In the genomic region with DNA sequence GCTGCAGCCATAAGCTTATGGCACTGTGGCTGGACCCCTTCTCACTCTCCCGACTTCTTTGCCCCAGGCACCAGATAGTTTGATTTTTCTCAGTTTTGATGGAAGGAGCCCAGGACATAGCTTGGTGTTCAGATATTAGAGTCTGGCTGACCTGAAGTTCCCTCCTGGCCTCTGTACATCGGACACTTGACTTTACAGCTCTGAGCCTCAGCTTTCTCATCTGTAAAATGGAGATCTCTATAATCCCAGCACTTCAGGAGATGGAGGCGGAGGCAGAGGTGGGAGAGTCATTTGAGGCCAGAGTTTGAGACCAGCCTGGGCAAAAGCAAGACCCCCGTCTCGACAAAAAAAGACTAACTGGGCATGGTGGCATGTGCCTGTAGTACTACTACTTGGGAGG, we compare ENCODE assay signal across 8 cellular contexts. TPM values are rescaled to one million over a fixed set of nuclear protein-coding genes. Genes with fewer than 3 reads are reported as not detected.
DNase-seq lines count a peak whose midpoint lies in the region; ATAC-seq, FAIRE-seq and TF ChIP-seq lines count a peak whose summit lies in the region.

No MANE protein-coding gene starts in this region.

- H3K27ac ChIP-seq in cardiac muscle cell: no peak overlapping the region
- peak overlapping the region in 3 of 4 donors; percentile 75 to 90 (median 81) for H3K27ac ChIP-seq in body of pancreas
- H3K27ac ChIP-seq in urinary bladder (ENCODE audit: low read depth): no peak overlapping the region

- peaks cover 4% of the 10 kb centered on the region for H3K4me1 ChIP-seq in cardiac muscle cell (ENCODE audit: low read depth)
- H3K4me1 ChIP-seq in body of pancreas: peaks cover 39% of the 10 kb centered on the region
- peaks cover 2% of the 10 kb centered on the region for H3K4me1 ChIP-seq in urinary bladder (ENCODE audit: insufficient read depth)

- H3K9me3 ChIP-seq in cardiac muscle cell (ENCODE audit: low read depth) (no peaks in the 10 kb centered on the region), body of pancreas (no peaks in the 10 kb centered on the region)

- TF ChIP-seq CTCF in cardiac muscle cell (IDR thresholded peaks at IDR 0.05; ENCODE audit: low read depth, low read length): no peak
- TF ChIP-seq CTCF in body of pancreas (IDR thresholded peaks at IDR 0.05): no peak

- no peaks in the 10 kb centered on the region for H3K9me3 Mint-ChIP-seq in memory B cell

- WGBS in body of pancreas, 2 donors: 71 to 82% methylated on average over 5 of the region's 5 CpGs
- 88% methylated on average over 5 of the region's 5 CpGs for WGBS in urinary bladder

- H3K27me3 Mint-ChIP-seq in memory B cell: no peaks in the 10 kb centered on the region

- intact Hi-C loops in cardiac septum (cut with DNase I) (loop anchor here (5.0 kb wide), 1 partner anchor 45 kb away; the partner anchor contains the start of gene DCAF15), body of pancreas (cut with DNase I) (no loop called here)

- H3K4me3 ChIP-seq in cardiac muscle cell (peak overlapping the region; percentile 80), body of pancreas (peak overlapping the region; percentile 46 to 77), urinary bladder (ENCODE audit: low read depth, low read length) (peak overlapping the region; percentile 82)

- no peak for TF ChIP-seq POLR2A in body of pancreas (IDR thresholded peaks at IDR 0.05)

- peak overlapping the region; percentile 83 for H3K4me3 Mint-ChIP-seq in memory B cell

- no peak for FAIRE-seq in frontal cortex (lab: Jason Lieb, UNC)

- ATAC-seq in body of pancreas (no peak), memory B cell (ENCODE audit: low read depth) (no peak), HG02588 (IDR thresholded peaks at IDR 0.05; ENCODE audit: unreplicated experiment) (no peak)

- peaks cover 6% of the 10 kb centered on the region for H3K36me3 ChIP-seq in cardiac muscle cell
- H3K36me3 ChIP-seq in body of pancreas (replicated peaks in 1 of 2; ENCODE audit: insufficient read depth in 1 of 2, low read depth in 2 of 2): no peaks in the 10 kb centered on the region
- H3K36me3 ChIP-seq in urinary bladder (ENCODE audit: insufficient read depth): no peaks in the 10 kb centered on the region

- peak overlapping the region; percentile 93 for H3K27ac Mint-ChIP-seq in memory B cell

- H3K4me1 Mint-ChIP-seq in memory B cell: peaks cover 9% of the 10 kb centered on the region

- H3K36me3 Mint-ChIP-seq in memory B cell: peaks cover 6% of the 10 kb centered on the region

- DNase-seq in cardiac muscle cell (ENCODE audit: low read depth in 1 of 2, low spot score in 1 of 2) (no peak), cardiac septum (ENCODE audit: low spot score) (no peak), body of pancreas (no peak), memory B cell (ENCODE audit: low spot score in 2 of 2) (no peak), LoVo (ENCODE audit: low spot score) (no peak), frontal cortex (ENCODE audit: low spot score in 2 of 2) (no peak)

- no peaks in the 10 kb centered on the region for H3K27me3 ChIP-seq in cardiac muscle cell
- H3K27me3 ChIP-seq in body of pancreas: no peaks in the 10 kb centered on the region

RNA-seq across cellular contexts. Expression of gene CC2D1A, which starts 0.9 kb away (rescaled TPM):
- 43.2 and 46.6 TPM in 2 replicates for total RNA-seq in cardiac muscle cell
- polyA plus RNA-seq in cardiac muscle cell: 41.5 and 42.5 TPM in 2 replicates
- 19.5 TPM for total RNA-seq in cardiac septum
- 10 to 100 TPM; 35.5 to 52.1 TPM for total RNA-seq in body of pancreas
- 7.3 TPM for total RNA-seq in urinary bladder
- polyA plus RNA-seq in urinary bladder: 25.8 TPM
- 10.2 TPM for total RNA-seq in frontal cortex

RNA-seq across cellular contexts. Expression of gene BRME1, which starts 1.0 kb away (rescaled TPM):
- total RNA-seq in cardiac muscle cell (4.0 and 8.8 TPM in 2 replicates), cardiac septum (0.35 TPM), body of pancreas (1 to 10 TPM; 3.0 to 4.9 TPM), urinary bladder (2.0 TPM), frontal cortex (13.0 TPM)
- polyA plus RNA-seq in cardiac muscle cell (3.0 and 8.2 TPM in 2 replicates), urinary bladder (2.2 TPM)

RNA-seq across cellular contexts. Expression of gene NANOS3, which starts 30.0 kb away (rescaled TPM):
- total RNA-seq in cardiac muscle cell: 0.39 and 2.0 TPM in 2 replicates
- polyA plus RNA-seq in cardiac muscle cell: 0.86 and 1.6 TPM in 2 replicates
- total RNA-seq in cardiac septum: 0.78 TPM
- not detected for total RNA-seq in body of pancreas
- not detected for total RNA-seq in urinary bladder
- 0.57 TPM for polyA plus RNA-seq in urinary bladder
- 3.7 TPM for total RNA-seq in frontal cortex

RNA-seq across cellular contexts. Expression of gene PODNL1, which starts 31.3 kb away (rescaled TPM):
- total RNA-seq in cardiac muscle cell (0.24 and 0.67 TPM in 2 replicates), cardiac septum (3.5 TPM), body of pancreas (under 1 TPM in 1 of 2 donors, not detected in 1; 0.66 TPM), urinary bladder (0.21 TPM), frontal cortex (0.41 TPM)
- polyA plus RNA-seq in cardiac muscle cell (not detected in 2 replicates), urinary bladder (2.4 TPM)

RNA-seq across cellular contexts. Expression of gene DCAF15, which starts 45.4 kb away (rescaled TPM):
- total RNA-seq in cardiac muscle cell (44.6 and 48.1 TPM in 2 replicates), cardiac septum (17.0 TPM), body of pancreas (10 to 100 TPM in 1 of 2 donors, 1 to 10 TPM in 1; 7.0 to 20.4 TPM), urinary bladder (6.6 TPM), frontal cortex (13.0 TPM)
- polyA plus RNA-seq in cardiac muscle cell (33.3 and 34.0 TPM in 2 replicates), urinary bladder (26.0 TPM)

Comparison
In these comparisons a context has a peak if more than half of its experiments do, and no peak if none do; other contexts are left out.
1. H3K27ac ChIP-seq: peak in body of pancreas (3 of 4); none in cardiac muscle cell (single experiment) and urinary bladder (single experiment).
2. Peak in every context shown above with its lines, with median percentiles within 50 percentile points of each other: H3K4me3 ChIP-seq.